Comparison of ENCODE assay signal across 1 cellular context in genomic region chr4:5710962-5711478, GRCh38.
A peak's percentile ranks its signal among the peaks of the same experiment; 100 is the strongest.
TF ChIP-seq lines count a peak whose summit lies in the region.

Gene EVC (plus strand): TSS chr4:5711201. CDS start chr4:5711381, 180 bp downstream.

TF ChIP-seq in WTC11, 78 proteins besides CTCF, POLR2A, EP300 and RAD21 (continued from another document):
- peak; percentile 72; the same call in 1 of the 2 replicates for TF ChIP-seq ZNF263 (CRISPR knock-in tag; IDR thresholded peaks at IDR 0.05; ENCODE audit: low read depth)
- no peak for TF ChIP-seq JUN (CRISPR knock-in tag; IDR thresholded peaks at IDR 0.05)
- no peak for TF ChIP-seq SMAD4 (CRISPR knock-in tag; IDR thresholded peaks at IDR 0.05)
